8 cellular contexts compared by ENCODE assay signal in the genomic region with DNA sequence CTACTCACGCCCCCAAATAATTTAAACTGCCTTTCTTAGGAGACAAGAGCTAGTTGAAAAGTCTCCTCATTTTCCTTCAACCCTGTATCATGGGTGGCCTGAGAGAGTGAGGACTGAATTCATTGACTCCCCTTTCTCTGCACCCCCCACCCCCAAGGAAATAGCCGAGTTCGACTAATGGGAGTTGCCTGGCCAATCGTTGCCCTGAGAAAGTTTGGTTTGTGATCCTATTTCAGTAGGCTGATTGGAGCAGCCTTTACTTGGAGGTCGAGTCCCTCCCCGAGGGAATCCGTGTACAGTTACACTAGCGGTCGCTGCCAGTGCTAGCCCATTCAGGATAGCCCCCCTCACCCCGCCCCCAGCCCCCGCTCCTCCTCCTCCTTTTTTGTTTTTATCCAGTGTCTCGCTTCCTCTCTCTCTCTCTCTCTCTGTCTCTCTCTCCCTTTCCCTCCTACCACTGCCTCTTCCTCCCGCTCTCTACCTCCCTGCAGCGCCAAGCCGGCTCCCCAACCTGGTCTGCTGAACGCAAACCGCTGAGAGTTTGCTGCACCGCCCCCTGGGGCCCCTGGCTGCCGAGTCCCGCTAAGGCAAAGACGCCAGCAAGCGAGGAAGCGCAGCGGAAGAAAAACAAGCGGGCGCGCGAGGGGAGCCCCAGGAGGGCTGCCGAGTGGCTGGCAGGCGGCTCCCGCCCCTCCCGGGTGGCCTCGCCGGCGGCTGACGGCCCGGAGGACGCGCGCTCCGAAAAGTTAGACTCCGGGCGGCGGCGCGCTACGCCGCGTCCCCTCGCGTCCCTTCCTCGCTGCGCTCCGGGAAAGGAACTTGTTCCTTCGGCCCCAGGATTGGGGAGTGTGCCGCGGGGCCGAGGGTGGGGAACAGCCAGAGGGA. TPM values are rescaled to one million over a fixed set of nuclear protein-coding genes. Genes with fewer than 3 reads are reported as not detected.
A peak's percentile ranks its signal among the peaks of the same experiment; 100 is the strongest.
DNase-seq lines count a peak whose midpoint lies in the region; ATAC-seq and TF ChIP-seq lines count a peak whose summit lies in the region.

A gene (plus strand): TSS at position 419 of the 885 bp plus-strand sequence. CDS start 524 bp downstream, outside the sequence.

- no peaks in the 10 kb centered on the region for H3K27me3 ChIP-seq in right lobe of liver

- H3K27ac ChIP-seq in right lobe of liver: peak within 1 kb of the TSS in 2 of 3 donors; percentile 43 to 51

- no peak for TF ChIP-seq POLR2A in right lobe of liver (IDR thresholded peaks at IDR 0.05)

- ATAC-seq in GM21786 (IDR thresholded peaks at IDR 0.05; ENCODE audit: unreplicated experiment): peak; percentile 45
- ATAC-seq in right lobe of liver: peak; percentile 39 to 57 (median 48)

- H3K36me3 Mint-ChIP-seq in chondrocyte (ENCODE audit: low read depth): no peaks in the 10 kb centered on the region

- peaks cover 6% of the 10 kb centered on the region for H3K4me1 Mint-ChIP-seq in chondrocyte (ENCODE audit: low read depth)

- no peaks in the 10 kb centered on the region for H3K4me1 ChIP-seq in right lobe of liver

- H3K9me3 Mint-ChIP-seq in chondrocyte (ENCODE audit: low read depth): no peaks in the 10 kb centered on the region

- H3K4me3 Mint-ChIP-seq in chondrocyte (ENCODE audit: unreplicated experiment): peak within 1 kb of the TSS; percentile 81

- TF ChIP-seq CTCF in chondrocyte (IDR thresholded peaks at IDR 0.05): peak; percentile 27
- TF ChIP-seq CTCF in right lobe of liver (IDR thresholded peaks at IDR 0.05): no peak

- peak within 1 kb of the TSS; percentile 36 to 49 (median 44) for H3K4me3 ChIP-seq in right lobe of liver

- intact Hi-C loops in right lobe of liver (cut with DNase I): no loop called here

- H3K36me3 ChIP-seq in right lobe of liver: no peaks in the 10 kb centered on the region

- peak; percentile 68 for DNase-seq in D341Med (ENCODE audit: low spot score)
- peak; percentile 62 for DNase-seq in NCI-H1092 treated with DMSO at 0.1 percent for 48 hours (lab: John Stamatoyannopoulos, UW)
- DNase-seq in activated CD4-positive, CD25-positive, alpha-beta regulatory T cell treated with anti-CD3 and anti-CD28 coated beads, Interleukin-2, amount 50 U/mL, for 72 hours: peak; percentile 67
- peak; percentile 92 for DNase-seq in chondrocyte (ENCODE audit: low spot score)
- DNase-seq in right lobe of liver: peak; percentile 53 to 63 (median 55)
- DNase-seq in stimulated activated CD4-positive, alpha-beta T cell treated with anti-CD3 and anti-CD28 coated beads, TNF-alpha, amount 100 ng/mL, for 4 hours (ENCODE audit: low read depth in 3 of 3): peak; percentile 39 to 57 (median 54)
- no peak for DNase-seq in GF-D8 (lab: John Stamatoyannopoulos, UW)

- 4% methylated on average over 28 of the region's 58 CpGs for WGBS in right lobe of liver (ENCODE audit: insufficient coverage, low coverage, low lambda C conversion rate, missing lambda C conversion rate)

- no peaks in the 10 kb centered on the region for H3K9me3 ChIP-seq in right lobe of liver

- peak within 1 kb of the TSS; percentile 20 for H3K27ac Mint-ChIP-seq in chondrocyte (ENCODE audit: unreplicated experiment)

- peaks cover 18% of the 10 kb centered on the region for H3K27me3 Mint-ChIP-seq in chondrocyte (ENCODE audit: low read depth)

RNA-seq across cellular contexts. Expression of the gene that starts here (rescaled TPM):
- total RNA-seq in chondrocyte (0.99 to 2.2 TPM (median 1.6 TPM) in 3 replicates), right lobe of liver (1 to 10 TPM; 1.0 to 2.0 (median 1.5) TPM)
